19 cellular contexts compared by ENCODE assay signal in genomic region chr6:169168302-169168630, GRCh38.
DNase-seq lines count a peak whose midpoint lies in the region; ATAC-seq, FAIRE-seq and TF ChIP-seq lines count a peak whose summit lies in the region.
"Had no signal": no experiment of that assay in that cellular context is flagged by ENCODE, and none has a peak within 500 bp of the region (broad histone marks: within the 10 kb centered on the region; RNA-seq: fewer than 3 reads in every experiment).

No MANE protein-coding gene starts in this region.

- TF ChIP-seq POLR2A in HCT116 (IDR thresholded peaks at IDR 0.05; ENCODE audit: borderline replicate concordance, extremely low read depth, insufficient read depth, insufficient read length) (no peak), stomach (IDR thresholded peaks at IDR 0.05) (no peak)

- H3K4me2 ChIP-seq in HCT116 (ENCODE audit: low read length), result peak overlapping the region; percentile 78
- peak overlapping the region; percentile 26 for H3K4me2 ChIP-seq in astrocyte (ENCODE audit: low read length)

- H3K27me3 ChIP-seq in HCT116 (ENCODE audit: insufficient read depth, low read length), result no peaks in the 10 kb centered on the region
- H3K27me3 ChIP-seq in astrocyte (ENCODE audit: insufficient read depth, low read length), result no peaks in the 10 kb centered on the region
- no peaks in the 10 kb centered on the region for H3K27me3 ChIP-seq in stomach
- H3K27me3 ChIP-seq: upper lobe of left lung had no signal

- 94 to 97% (median 96%) methylated on average over 15 of the region's 15 CpGs for WGBS in stomach, 5 donors

- no peaks in the 10 kb centered on the region for H3K9me3 Mint-ChIP-seq in astrocyte (ENCODE audit: unreplicated experiment)
- H3K9me3 Mint-ChIP-seq: immature natural killer cell had no signal

- RAD21 ChIA-PET in HCT116 (lab: Charles Lee; ENCODE audit: low non-redundant PET in 1 of 2, low total read pairs in 2 of 2, uncharacterized antibody in 2 of 2, unreplicated experiment in 2 of 2), result no interaction called here

- H3K4me3 ChIP-seq in HCT116 (replicated peaks in 1 of 2; ENCODE audit: low read depth in 1 of 2, low read length in 2 of 2) (peak overlapping the region in 1 of 2 experiments; percentile 5; a peak in 1 of 4 replicates), astrocyte (ENCODE audit: insufficient read depth, low read depth, low read length) (no peak overlapping the region), stomach (no peak overlapping the region), mucosa of descending colon (no peak overlapping the region)
- H3K4me3 ChIP-seq: upper lobe of left lung had no signal

- H3K79me2 ChIP-seq in HCT116 (ENCODE audit: insufficient read depth, low read length) (no peaks in the 10 kb centered on the region), astrocyte (ENCODE audit: insufficient read depth, low read length) (no peaks in the 10 kb centered on the region)

- H3K36me3 Mint-ChIP-seq in astrocyte (ENCODE audit: low read depth, unreplicated experiment), result peaks cover 8% of the 10 kb centered on the region
- H3K36me3 Mint-ChIP-seq: immature natural killer cell had no signal

- peak overlapping the region; percentile 95 for H3K27ac Mint-ChIP-seq in astrocyte (ENCODE audit: unreplicated experiment)
- H3K27ac Mint-ChIP-seq: immature natural killer cell had no signal

- CTCF ChIA-PET in HCT116 (lab: Charles Lee), result no interaction called here

- H3K27me3 Mint-ChIP-seq in astrocyte (ENCODE audit: low read depth, unreplicated experiment), result no peaks in the 10 kb centered on the region

- BruUV-seq in HCT116 (replicated peaks; lab: Mats Ljungman, UMichigan), result no TSS peak

- H3K27ac ChIP-seq in HCT116 (ENCODE audit: low read depth, low read length) (no peak overlapping the region), astrocyte (ENCODE audit: low read depth, low read length) (peak overlapping the region; percentile 100), stomach (no peak overlapping the region)

- H3K4me1 ChIP-seq in HCT116 (ENCODE audit: control insufficient read depth in 1 of 2, insufficient read depth in 2 of 2, low read length in 2 of 2) (peaks cover 24 to 66% of the 10 kb centered on the region in 2 experiments), astrocyte (ENCODE audit: insufficient read depth, low read length) (peaks cover 46% of the 10 kb centered on the region), stomach (no peaks in the 10 kb centered on the region), mucosa of descending colon (ENCODE audit: low read depth) (no peaks in the 10 kb centered on the region)

- no peaks in the 10 kb centered on the region for H4K20me1 ChIP-seq in HCT116 (ENCODE audit: insufficient read depth)
- H4K20me1 ChIP-seq in astrocyte (ENCODE audit: insufficient read depth, low read length), result no peaks in the 10 kb centered on the region

- no peaks in the 10 kb centered on the region for H3K9me2 ChIP-seq in HCT116 (ENCODE audit: insufficient read depth)

- no peaks in the 10 kb centered on the region for H3K36me3 ChIP-seq in HCT116 (ENCODE audit: control insufficient read depth in 1 of 2, insufficient read depth in 2 of 2, low read length in 2 of 2)
- H3K36me3 ChIP-seq in astrocyte (ENCODE audit: insufficient read depth, low read length), result no peaks in the 10 kb centered on the region
- H3K36me3 ChIP-seq in stomach, result no peaks in the 10 kb centered on the region
- no peaks in the 10 kb centered on the region for H3K36me3 ChIP-seq in mucosa of descending colon (ENCODE audit: low read depth)
- H3K36me3 ChIP-seq: upper lobe of left lung had no signal

- H3K9ac ChIP-seq in HCT116 (ENCODE audit: low read length) (peak overlapping the region; percentile 49), astrocyte (ENCODE audit: low read length) (peak overlapping the region; percentile 89)

- H3K9me3 ChIP-seq in HCT116 (ENCODE audit: control insufficient read depth in 1 of 2, insufficient read depth in 1 of 2, low read depth in 1 of 2, low read length in 2 of 2) (no peaks in the 10 kb centered on the region), astrocyte (ENCODE audit: insufficient read depth, low read depth, low read length) (no peaks in the 10 kb centered on the region), stomach (no peaks in the 10 kb centered on the region), mucosa of descending colon (no peaks in the 10 kb centered on the region)
- H3K9me3 ChIP-seq: upper lobe of left lung had no signal

- peak overlapping the region; percentile 52 for H3K4me3 Mint-ChIP-seq in astrocyte (ENCODE audit: unreplicated experiment)
- H3K4me3 Mint-ChIP-seq: immature natural killer cell had no signal

- DNase-seq in HCT116 (ENCODE audit: low read depth, low spot score) (no peak), astrocyte (ENCODE audit: low read depth) (no peak), left lobe of liver (ENCODE audit: low spot score) (peak; percentile 38), stomach (peak; percentile 4), NCI-H345 treated with DMSO at 0.1 percent for 48 hours (lab: John Stamatoyannopoulos, UW; ENCODE audit: unreplicated experiment) (no peak), mucosa of descending colon (no peak), DMS53 (lab: John Stamatoyannopoulos, UW) (no peak)
- DNase-seq: activated CD4-positive, alpha-beta T cell treated with anti-CD3 and anti-CD28 coated beads for 1 hour; AML-193; central memory CD4-positive, alpha-beta T cell; effector memory CD4-positive, alpha-beta T cell; glutamatergic neuron; immature natural killer cell; NCI-H1417 treated with DMSO at 0.1 percent for 48 hours; NCI-H2171; NCI-H774; PC-3; stimulated activated naive CD4-positive, alpha-beta T cell; upper lobe of left lung had no signal

- TF ChIP-seq EP300 in stomach (IDR thresholded peaks at IDR 0.05), result no peak

- POLR2A ChIA-PET in HCT116 (lab: Charles Lee), result no interaction called here

- H3K4me1 Mint-ChIP-seq in astrocyte (ENCODE audit: low read depth, unreplicated experiment), result peaks cover 36% of the 10 kb centered on the region
- H3K4me1 Mint-ChIP-seq: immature natural killer cell had no signal

- H2AFZ ChIP-seq in HCT116 (ENCODE audit: low read depth, low read length, poor library complexity, severe bottlenecking) (peak overlapping the region; percentile 86), astrocyte (ENCODE audit: low read depth, low read length) (no peak overlapping the region)

- FAIRE-seq in astrocyte (lab: Jason Lieb, UNC), result no peak

- intact Hi-C loops in HCT116 (cut with micrococcal nuclease), result no loop called here
- intact Hi-C loops in stomach (cut with DNase I; ENCODE audit: low total_unique reads), result no loop called here
- intact Hi-C loops in mucosa of descending colon (cut with DNase I, micrococcal nuclease), result no loop called here

- TF ChIP-seq CTCF in HCT116 (IDR thresholded peaks at IDR 0.05 in 2 of 3, conservative IDR thresholded peaks at IDR 0.05 in 1 of 3; ENCODE audit: borderline replicate concordance in 1 of 3, insufficient read depth in 1 of 3, low read depth in 2 of 3, low read length in 2 of 3) (no peak), astrocyte (IDR thresholded peaks at IDR 0.05; ENCODE audit: insufficient read depth, low read depth, low read length) (no peak), stomach (IDR thresholded peaks at IDR 0.05) (no peak), mucosa of descending colon (IDR thresholded peaks at IDR 0.05) (no peak)

- no peak for ATAC-seq in HCT116
- ATAC-seq in left lobe of liver, result peak; percentile 25
- ATAC-seq in mucosa of descending colon, result no peak
- ATAC-seq: PC-3 had no signal

- TF ChIP-seq RAD21 in HCT116 (IDR thresholded peaks at IDR 0.05; ENCODE audit: low read depth), result no peak

TF ChIP-seq in HCT116, 20 proteins besides CTCF, POLR2A, EP300 and RAD21:
- TF ChIP-seq FOSL1 (IDR thresholded peaks at IDR 0.05; ENCODE audit: low read depth) (no peak), TCF7L2 (IDR thresholded peaks at IDR 0.05; ENCODE audit: borderline replicate concordance, extremely low read depth, insufficient read depth, insufficient read length) (no peak), EZH2 (IDR thresholded peaks at IDR 0.05) (no peak), CEBPB (IDR thresholded peaks at IDR 0.05; ENCODE audit: low read depth) (no peak), ZNF274 (IDR thresholded peaks at IDR 0.05; ENCODE audit: low read depth, low read length) (no peak)
- TF ChIP-seq, protein P1, sequence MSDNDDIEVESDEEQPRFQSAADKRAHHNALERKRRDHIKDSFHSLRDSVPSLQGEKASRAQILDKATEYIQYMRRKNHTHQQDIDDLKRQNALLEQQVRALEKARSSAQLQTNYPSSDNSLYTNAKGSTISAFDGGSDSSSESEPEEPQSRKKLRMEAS (IDR thresholded peaks at IDR 0.05), result no peak
TF ChIP-seq in HCT116: peak in this region for 0.

Comparison
In these comparisons a context has a peak if more than half of its experiments do, and no peak if none do; other contexts are left out.
1. DNase-seq: peak in left lobe of liver (single experiment) and stomach (single experiment); none in HCT116 (single experiment), astrocyte (single experiment), NCI-H345 treated with DMSO at 0.1 percent for 48 hours (single experiment), mucosa of descending colon (0 of 3) and DMS53 (single experiment).